In the genomic region with DNA sequence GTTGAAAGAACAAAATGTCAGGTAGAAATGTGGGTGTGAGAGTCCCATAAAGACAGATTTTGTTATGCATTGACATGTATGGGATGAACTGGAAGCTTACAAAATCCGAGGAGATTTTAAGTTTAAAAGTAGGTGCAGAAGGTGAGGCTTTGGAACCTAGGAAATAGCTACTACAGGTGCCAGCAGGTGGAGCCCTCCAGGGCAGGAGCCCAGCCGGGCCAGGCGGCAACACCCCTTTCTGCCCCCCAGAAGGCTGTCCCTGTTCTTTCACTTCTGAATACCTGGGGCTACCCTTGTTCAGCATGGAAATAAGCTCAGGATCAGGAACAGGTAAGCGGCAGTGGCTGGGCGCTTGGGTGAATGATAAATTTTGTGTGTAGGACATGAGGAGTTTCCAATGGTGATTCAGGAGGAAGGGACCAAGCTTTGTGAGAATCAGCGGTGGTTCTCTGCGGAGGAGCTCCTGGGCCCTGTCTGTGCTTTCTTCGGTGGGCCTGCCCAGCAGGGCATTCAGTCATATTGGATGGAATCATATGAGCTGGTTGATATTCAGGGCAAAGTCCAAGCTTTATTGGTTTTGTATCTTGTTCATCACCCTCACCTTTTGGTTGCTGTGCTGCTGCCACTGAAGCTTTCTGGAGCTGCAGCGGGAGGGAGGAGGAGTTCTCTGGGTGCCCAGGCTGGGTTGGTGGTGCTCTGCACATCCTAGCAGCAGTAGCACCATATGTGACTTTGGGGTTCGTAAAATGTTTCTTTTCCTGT, we compare ENCODE assay signal across 11 cellular contexts. TPM values are rescaled to one million over a fixed set of nuclear protein-coding genes. Genes with fewer than 3 reads are reported as not detected.
A peak's percentile ranks its signal among the peaks of the same experiment; 100 is the strongest.
DNase-seq lines count a peak whose midpoint lies in the region; ATAC-seq, FAIRE-seq and TF ChIP-seq lines count a peak whose summit lies in the region.
"Had no signal": no experiment of that assay in that cellular context is flagged by ENCODE, and none has a peak within 500 bp of the region (broad histone marks: within the 10 kb centered on the region; RNA-seq: fewer than 3 reads in every experiment).

No MANE protein-coding gene starts in this region.

- H3K9me1 ChIP-seq in IMR-90 (ENCODE audit: insufficient read depth, low read length) = peaks cover 3% of the 10 kb centered on the region; the same call in 1 of the 2 replicates

- H3K27ac ChIP-seq in IMR-90 (ENCODE audit: insufficient read depth, low read length) = no peak overlapping the region
- H3K27ac ChIP-seq: lower lobe of right lung, uterus had no signal

- H3K9me3 ChIP-seq in IMR-90 (ENCODE audit: control insufficient read depth, insufficient read depth, low read length) = no peaks in the 10 kb centered on the region
- H3K9me3 ChIP-seq: lower lobe of right lung, uterus had no signal

- peak overlapping the region; percentile 56 for H2AK9ac ChIP-seq in IMR-90 (replicated peaks; ENCODE audit: low read depth, low read length, poor library complexity)

- dilution Hi-C loops in IMR-90 (cut with HindIII; ENCODE audit: low sequenced_read_pairs, unreplicated experiment) = no loop called here

- BruUV-seq in IMR-90 (replicated peaks; lab: Mats Ljungman, UMichigan) = no TSS peak

- H3K27me3 Mint-ChIP-seq in neural crest cell (ENCODE audit: low read depth) = no peaks in the 10 kb centered on the region
- H3K27me3 Mint-ChIP-seq: activated CD8-positive, alpha-beta memory T cell treated with anti-CD3 and anti-CD28 coated beads, Interleukin-2, amount 10 ng/mL, durations not matched to agents 7 days and 5 days had no signal

- no peak overlapping the region for H3K14ac ChIP-seq in IMR-90 (replicated peaks; ENCODE audit: low read depth, low read length)

- no peak overlapping the region for H4K5ac ChIP-seq in IMR-90 (ENCODE audit: low read depth, low read length)

- DNase-seq in GM06990 (ENCODE audit: extremely low read depth, insufficient read length) (no peak), IMR-90 (no peak), cerebellar cortex (ENCODE audit: low spot score) (peak; percentile 6), neural crest cell (ENCODE audit: low read depth, low spot score) (no peak), GM12891 (ENCODE audit: insufficient read length, low spot score) (no peak), RCC 7860 (ENCODE audit: low spot score) (no peak)
- DNase-seq: activated CD8-positive, alpha-beta memory T cell treated with anti-CD3 and anti-CD28 coated beads, Interleukin-2, amount 10 ng/mL, durations not matched to agents 7 days and 5 days; aorta; lower lobe of right lung; uterus had no signal

- no peak for TF ChIP-seq POLR2A in IMR-90 (IDR thresholded peaks at IDR 0.05; ENCODE audit: low read depth, low read length)
- TF ChIP-seq POLR2A in GM12891 (IDR thresholded peaks at IDR 0.05; ENCODE audit: low read depth, low read length) = no peak

- no peak overlapping the region for H2AK5ac ChIP-seq in IMR-90 (ENCODE audit: low read depth, low read length)

- H2BK15ac ChIP-seq in IMR-90 (ENCODE audit: low read depth, low read length) = no peak overlapping the region

- H2AFZ ChIP-seq in IMR-90 (replicated peaks; ENCODE audit: low read length, poor library complexity) = no peak overlapping the region

- no peak overlapping the region for H3K4me3 Mint-ChIP-seq in neural crest cell
- H3K4me3 Mint-ChIP-seq: activated CD8-positive, alpha-beta memory T cell treated with anti-CD3 and anti-CD28 coated beads, Interleukin-2, amount 10 ng/mL, durations not matched to agents 7 days and 5 days had no signal

- H3K4ac ChIP-seq in IMR-90 (ENCODE audit: low read depth, low read length) = no peak overlapping the region

- H3K56ac ChIP-seq in IMR-90 (ENCODE audit: extremely low read depth, insufficient read depth, low read length) = no peak overlapping the region

- H3K36me3 Mint-ChIP-seq in neural crest cell (ENCODE audit: low read depth) = peaks cover 4% of the 10 kb centered on the region

- in situ Hi-C loops in IMR-90 (cut with MboI; ENCODE audit: low sequenced_read_pairs) = no loop called here

- CTCF ChIA-PET in IMR-90 (lab: Yijun Ruan, JAX) = no interaction called here

- H4K20me1 ChIP-seq in IMR-90 (ENCODE audit: insufficient read depth, low read length) = no peaks in the 10 kb centered on the region

- H3K4me2 ChIP-seq in IMR-90 (ENCODE audit: low read depth, low read length) = no peak overlapping the region

- no peak for ATAC-seq in IMR-90 (ENCODE audit: low read depth)
- no peak for ATAC-seq in HG03139 (IDR thresholded peaks at IDR 0.05; ENCODE audit: unreplicated experiment)
- ATAC-seq: activated CD8-positive, alpha-beta memory T cell treated with anti-CD3 and anti-CD28 coated beads, Interleukin-2, amount 10 ng/mL, durations not matched to agents 7 days and 5 days; lower lobe of right lung had no signal

- H3K18ac ChIP-seq in IMR-90 (ENCODE audit: low read depth, low read length) = no peak overlapping the region

- no peak overlapping the region for H3K27ac Mint-ChIP-seq in neural crest cell (ENCODE audit: unreplicated experiment)
- H3K27ac Mint-ChIP-seq: activated CD8-positive, alpha-beta memory T cell treated with anti-CD3 and anti-CD28 coated beads, Interleukin-2, amount 10 ng/mL, durations not matched to agents 7 days and 5 days had no signal

- no peak overlapping the region for H3K9ac ChIP-seq in IMR-90 (ENCODE audit: low read depth, low read length)

- H4K8ac ChIP-seq in IMR-90 (ENCODE audit: low read depth in 2 of 2, low read length in 2 of 2) = no peak overlapping the region

- peaks cover 3 to 13% of the 10 kb centered on the region in 2 experiments; a peak in 3 of 4 replicates for H3K79me1 ChIP-seq in IMR-90 (ENCODE audit: low read depth in 1 of 2, low read length in 2 of 2)

- peak; percentile 51 for TF ChIP-seq CTCF in GM06990 (IDR thresholded peaks at IDR 0.05; ENCODE audit: insufficient read depth, low read length, poor library complexity, severe bottlenecking)
- peak; percentile 11; the same call in 1 of the 2 replicates for TF ChIP-seq CTCF in IMR-90 (conservative IDR thresholded peaks at IDR 0.05; ENCODE audit: low read depth, low read length)
- TF ChIP-seq CTCF in neural crest cell (conservative IDR thresholded peaks at IDR 0.05) = peak; percentile 49

- H3K23ac ChIP-seq in IMR-90 (ENCODE audit: low read depth, low read length) = no peak overlapping the region

- H3K4me1 ChIP-seq in IMR-90 (ENCODE audit: control insufficient read depth, insufficient read depth, low read length) = peaks cover 2% of the 10 kb centered on the region; the same call in 1 of the 2 replicates
- H3K4me1 ChIP-seq: lower lobe of right lung, uterus had no signal

- H2BK120ac ChIP-seq in IMR-90 (ENCODE audit: low read depth, low read length) = no peak overlapping the region

- FAIRE-seq in GM12891 (lab: Jason Lieb, UNC) (no peak), RCC 7860 (lab: Jason Lieb, UNC) (no peak)

- H3K27me3 ChIP-seq in GM06990 (replicated peaks; ENCODE audit: control insufficient read depth, insufficient read depth, low read length) (no peaks in the 10 kb centered on the region), IMR-90 (ENCODE audit: control insufficient read depth, insufficient read depth, low read length) (no peaks in the 10 kb centered on the region)
- H3K27me3 ChIP-seq: uterus had no signal

- no peak overlapping the region for H4K91ac ChIP-seq in IMR-90 (ENCODE audit: insufficient read depth, low read depth, low read length)

- no peak for TF ChIP-seq RAD21 in IMR-90 (IDR thresholded peaks at IDR 0.05; ENCODE audit: low read length)

- H2BK20ac ChIP-seq in IMR-90 (ENCODE audit: low read depth, low read length) = no peak overlapping the region

- no peak overlapping the region for H2BK5ac ChIP-seq in IMR-90 (ENCODE audit: low read depth, low read length, poor library complexity, severe bottlenecking)

- H3K36me3 ChIP-seq in GM06990 (ENCODE audit: control insufficient read depth, insufficient read depth, low read length) = peaks cover 9% of the 10 kb centered on the region
- H3K36me3 ChIP-seq in IMR-90 (ENCODE audit: control insufficient read depth, insufficient read depth, low read length) = peaks cover 8% of the 10 kb centered on the region
- H3K36me3 ChIP-seq: uterus had no signal

- H3K9me3 Mint-ChIP-seq in neural crest cell = no peaks in the 10 kb centered on the region

- WGBS in IMR-90 (ENCODE audit: extremely low coverage in 2 of 2, insufficient read length in 1 of 2), 2 experiments = 82% methylated on average over 3 of the region's 10 CpGs; no CpG with 5 or more reads in 1 of the 2 experiments

- POLR2A ChIA-PET in IMR-90 (lab: Charles Lee; ENCODE audit: unreplicated experiment) = no interaction called here

- intact Hi-C loops in IMR-90 (cut with micrococcal nuclease) = no loop called here

- H3K4me1 Mint-ChIP-seq in neural crest cell = no peaks in the 10 kb centered on the region

- no peak overlapping the region for H3K4me3 ChIP-seq in GM06990 (replicated peaks; ENCODE audit: low read depth, low read length)
- no peak overlapping the region for H3K4me3 ChIP-seq in IMR-90 (ENCODE audit: insufficient read depth, low read depth, low read length)
- H3K4me3 ChIP-seq: lower lobe of right lung, uterus had no signal

TF ChIP-seq in IMR-90, 13 proteins besides CTCF, POLR2A, EP300 and RAD21 (continues in another document):
- TF ChIP-seq BHLHE40 (IDR thresholded peaks at IDR 0.05; ENCODE audit: low read depth, low read length) (no peak), MAFK (IDR thresholded peaks at IDR 0.05; ENCODE audit: low read depth, low read length) (no peak), RFX5 (IDR thresholded peaks at IDR 0.05; ENCODE audit: low read depth, low read length) (no peak)

TF ChIP-seq in GM12891, 5 proteins besides CTCF, POLR2A, EP300 and RAD21 (continues in another document):
- TF ChIP-seq PAX5 (IDR thresholded peaks at IDR 0.05; ENCODE audit: insufficient read depth, low read length, severe bottlenecking) = no peak
- no peak for TF ChIP-seq TAF1 (IDR thresholded peaks at IDR 0.05; ENCODE audit: low read depth, low read length)
- TF ChIP-seq POU2F2 (IDR thresholded peaks at IDR 0.05; ENCODE audit: low read depth, low read length) = no peak

RNA-seq across cellular contexts. Expression of gene PCBD2, which starts 12.3 kb away (rescaled TPM):
- total RNA-seq in IMR-90 (2012; rRNA removed) = 2.2 and 2.8 TPM in 2 replicates
- 2.5 and 2.7 TPM in 2 replicates for polyA plus RNA-seq in IMR-90 (2012; rRNA removed)
- 1.1 and 1.3 TPM in 2 replicates for polyA plus RNA-seq in IMR-90 (2012; cell fraction: cytosol; rRNA removed)
- polyA plus RNA-seq in IMR-90 (2012; cell fraction: nucleus; rRNA removed; ENCODE audit: low replicate concordance) = 1.5 and 4.6 TPM in 2 replicates
- 11.8 and 12.1 TPM in 2 replicates for total RNA-seq in neural crest cell
- polyA plus RNA-seq in GM12891 (2012; ENCODE audit: low read depth, missing spikeins) = 4.9 TPM

RNA-seq across cellular contexts. Expression of gene TXNDC15, which starts 43.1 kb away (rescaled TPM):
- 101 and 125 TPM in 2 replicates for total RNA-seq in IMR-90 (2012; rRNA removed)
- polyA plus RNA-seq in IMR-90 (2012; rRNA removed) = 87.0 and 117 TPM in 2 replicates
- polyA plus RNA-seq in IMR-90 (2012; cell fraction: cytosol; rRNA removed) = 100 and 151 TPM in 2 replicates
- polyA plus RNA-seq in IMR-90 (2012; cell fraction: nucleus; rRNA removed; ENCODE audit: low replicate concordance) = 60.2 and 79.7 TPM in 2 replicates
- total RNA-seq in neural crest cell = 40.6 and 47.0 TPM in 2 replicates
- 27.2 TPM for polyA plus RNA-seq in GM12891 (2012; ENCODE audit: low read depth, missing spikeins)

RNA-seq across cellular contexts. Expression of gene CATSPER3, which starts 50.5 kb away (rescaled TPM):
- total RNA-seq in IMR-90 (2012; rRNA removed) (under 0.01 TPM in 1 of 2 replicates, not detected in the other), neural crest cell (0.36 and 0.54 TPM in 2 replicates)
- polyA plus RNA-seq in IMR-90 (2012; rRNA removed) = 0.12 TPM in 1 of 2 replicates, not detected in the other
- 0.02 and 0.05 TPM in 2 replicates for polyA plus RNA-seq in IMR-90 (2012; cell fraction: cytosol; rRNA removed)
- 0.40 and 0.75 TPM in 2 replicates for polyA plus RNA-seq in IMR-90 (2012; cell fraction: nucleus; rRNA removed; ENCODE audit: low replicate concordance)
- polyA plus RNA-seq in GM12891 (2012; ENCODE audit: low read depth, missing spikeins) = 0.14 TPM
